In genomic region chr5:146151970-146152369, GRCh38 we compare ENCODE assay signal across 31 cellular contexts. TPM values are rescaled to one million over a fixed set of nuclear protein-coding genes. Genes with fewer than 3 reads are reported as not detected.
A peak's percentile ranks its signal among the peaks of the same experiment; 100 is the strongest.
DNase-seq lines count a peak whose midpoint lies in the region; ATAC-seq, FAIRE-seq and TF ChIP-seq lines count a peak whose summit lies in the region.
"Had no signal": no experiment of that assay in that cellular context is flagged by ENCODE, and none has a peak within 500 bp of the region (broad histone marks: within the 10 kb centered on the region; RNA-seq: fewer than 3 reads in every experiment).

No MANE protein-coding gene starts in this region.

- H3K56ac ChIP-seq in IMR-90 (ENCODE audit: extremely low read depth, insufficient read depth, low read length): no peak overlapping the region

- H3K79me1 ChIP-seq in IMR-90 (ENCODE audit: low read depth in 1 of 2, low read length in 2 of 2): peaks cover 0 to 4% of the 10 kb centered on the region in 2 experiments; a peak in 1 of 4 replicates

- H3K4me3 ChIP-seq in IMR-90 (ENCODE audit: insufficient read depth, low read depth, low read length) (no peak overlapping the region), bronchial epithelial cell (ENCODE audit: low read depth, low read length) (no peak overlapping the region), mucosa of descending colon (no peak overlapping the region)
- H3K4me3 ChIP-seq: BLaER1 treated with 17β-estradiol and CSF1 and Interleukin-3, amounts not matched to agents 10 nM and 100 nM; MG63; ovary had no signal

- H3K27ac Mint-ChIP-seq in activated naive CD8-positive, alpha-beta T cell treated with anti-CD3 and anti-CD28 coated beads for 36 hours: peak overlapping the region; percentile 60
- H3K27ac Mint-ChIP-seq in activated naive CD8-positive, alpha-beta T cell treated with anti-CD3 and anti-CD28 coated beads, Interleukin-2, amount 50 U/mL, for 24 hours: no peak overlapping the region
- peak overlapping the region; percentile 48 for H3K27ac Mint-ChIP-seq in stimulated activated effector memory CD8-positive, alpha-beta T cell treated with anti-CD3 and anti-CD28 coated beads, Interleukin-12 subunit alpha, Interleukin-12 subunit beta, amount 100 ng/mL, for 72 hours
- H3K27ac Mint-ChIP-seq: activated naive CD8-positive, alpha-beta T cell treated with anti-CD3 and anti-CD28 coated beads, Interleukin-2, amount 10 ng/mL, durations not matched to agents 7 days and 5 days; mesothelial cell of epicardium; type B pancreatic cell had no signal

- no peak overlapping the region for H2BK120ac ChIP-seq in IMR-90 (ENCODE audit: low read depth, low read length)

- BruUV-seq in IMR-90 (replicated peaks; lab: Mats Ljungman, UMichigan): no TSS peak

- no peak for FAIRE-seq in bronchial epithelial cell (lab: Jason Lieb, UNC)
- FAIRE-seq: endometrium, small intestine had no signal

- intact Hi-C loops in IMR-90 (cut with micrococcal nuclease) (no loop called here), mucosa of descending colon (cut with DNase I, micrococcal nuclease) (no loop called here)

- H3K4me3 Mint-ChIP-seq in activated naive CD8-positive, alpha-beta T cell treated with anti-CD3 and anti-CD28 coated beads for 36 hours: no peak overlapping the region
- no peak overlapping the region for H3K4me3 Mint-ChIP-seq in activated naive CD8-positive, alpha-beta T cell treated with anti-CD3 and anti-CD28 coated beads, Interleukin-2, amount 50 U/mL, for 24 hours
- no peak overlapping the region for H3K4me3 Mint-ChIP-seq in stimulated activated effector memory CD8-positive, alpha-beta T cell treated with anti-CD3 and anti-CD28 coated beads, Interleukin-12 subunit alpha, Interleukin-12 subunit beta, amount 100 ng/mL, for 72 hours
- H3K4me3 Mint-ChIP-seq: activated naive CD8-positive, alpha-beta T cell treated with anti-CD3 and anti-CD28 coated beads, Interleukin-2, amount 10 ng/mL, durations not matched to agents 7 days and 5 days; H9; mesothelial cell of epicardium; naive thymus-derived CD8-positive, alpha-beta T cell; type B pancreatic cell had no signal

- peaks cover 35% of the 10 kb centered on the region for H3K36me3 Mint-ChIP-seq in activated naive CD8-positive, alpha-beta T cell treated with anti-CD3 and anti-CD28 coated beads for 36 hours
- peaks cover 56% of the 10 kb centered on the region for H3K36me3 Mint-ChIP-seq in activated naive CD8-positive, alpha-beta T cell treated with anti-CD3 and anti-CD28 coated beads, Interleukin-2, amount 50 U/mL, for 24 hours (ENCODE audit: low read depth)
- peaks cover 100% of the 10 kb centered on the region for H3K36me3 Mint-ChIP-seq in stimulated activated effector memory CD8-positive, alpha-beta T cell treated with anti-CD3 and anti-CD28 coated beads, Interleukin-12 subunit alpha, Interleukin-12 subunit beta, amount 100 ng/mL, for 72 hours

- in situ Hi-C loops in IMR-90 (cut with MboI; ENCODE audit: low sequenced_read_pairs): no loop called here

- no peak for ATAC-seq in activated naive CD8-positive, alpha-beta T cell treated with anti-CD3 and anti-CD28 coated beads, Interleukin-2, amount 50 U/mL, for 24 hours
- ATAC-seq in IMR-90 (ENCODE audit: low read depth): no peak
- ATAC-seq in stimulated activated effector memory CD8-positive, alpha-beta T cell treated with anti-CD3 and anti-CD28 coated beads, Interleukin-12 subunit alpha, Interleukin-12 subunit beta, amount 100 ng/mL, for 72 hours: no peak
- ATAC-seq in mucosa of descending colon: no peak
- ATAC-seq: left ventricle myocardium superior; naive thymus-derived CD8-positive, alpha-beta T cell; Right ventricle myocardium inferior had no signal

- H3K4ac ChIP-seq in IMR-90 (ENCODE audit: low read depth, low read length): no peak overlapping the region

- dilution Hi-C loops in IMR-90 (cut with HindIII; ENCODE audit: low sequenced_read_pairs, unreplicated experiment): no loop called here

- no peak overlapping the region for H3K9ac ChIP-seq in IMR-90 (ENCODE audit: low read depth, low read length)
- H3K9ac ChIP-seq: BLaER1 treated with 17β-estradiol and CSF1 and Interleukin-3, amounts not matched to agents 10 nM and 100 nM had no signal

- no peak overlapping the region for H2BK20ac ChIP-seq in IMR-90 (ENCODE audit: low read depth, low read length)

- H2BK5ac ChIP-seq in IMR-90 (ENCODE audit: low read depth, low read length, poor library complexity, severe bottlenecking): peak overlapping the region; percentile 8

- POLR2A ChIA-PET in IMR-90 (lab: Charles Lee; ENCODE audit: unreplicated experiment): no interaction called here

- no peak overlapping the region for H3K14ac ChIP-seq in IMR-90 (replicated peaks; ENCODE audit: low read depth, low read length)

- H3K4me1 ChIP-seq in IMR-90 (ENCODE audit: control insufficient read depth, insufficient read depth, low read length) (no peaks in the 10 kb centered on the region), mucosa of descending colon (ENCODE audit: low read depth) (no peaks in the 10 kb centered on the region)
- H3K4me1 ChIP-seq: BLaER1 treated with 17β-estradiol and CSF1 and Interleukin-3, amounts not matched to agents 10 nM and 100 nM had no signal

- H3K36me3 ChIP-seq in IMR-90 (ENCODE audit: control insufficient read depth, insufficient read depth, low read length) (peaks cover 32% of the 10 kb centered on the region), bronchial epithelial cell (ENCODE audit: control insufficient read depth, insufficient read depth, low read length) (peaks cover 14% of the 10 kb centered on the region), mucosa of descending colon (ENCODE audit: low read depth) (peaks cover 13% of the 10 kb centered on the region)
- H3K36me3 ChIP-seq: ovary had no signal

- no peak overlapping the region for H3K23ac ChIP-seq in IMR-90 (ENCODE audit: low read depth, low read length)

- H4K20me1 ChIP-seq in IMR-90 (ENCODE audit: insufficient read depth, low read length): no peaks in the 10 kb centered on the region

- no peak for TF ChIP-seq POLR2A in IMR-90 (IDR thresholded peaks at IDR 0.05; ENCODE audit: low read depth, low read length)

- H4K8ac ChIP-seq in IMR-90 (ENCODE audit: low read depth in 2 of 2, low read length in 2 of 2): no peak overlapping the region

- no peak overlapping the region for H2AK5ac ChIP-seq in IMR-90 (ENCODE audit: low read depth, low read length)

- no peak overlapping the region for H3K18ac ChIP-seq in IMR-90 (ENCODE audit: low read depth, low read length)

- no peak for TF ChIP-seq CTCF in IMR-90 (conservative IDR thresholded peaks at IDR 0.05; ENCODE audit: low read depth, low read length)
- TF ChIP-seq CTCF in bronchial epithelial cell (IDR thresholded peaks at IDR 0.05; ENCODE audit: insufficient read depth, low read length, severe bottlenecking): no peak
- TF ChIP-seq CTCF in mucosa of descending colon (IDR thresholded peaks at IDR 0.05): no peak

- no peaks in the 10 kb centered on the region for H3K27me3 ChIP-seq in IMR-90 (ENCODE audit: control insufficient read depth, insufficient read depth, low read length)
- H3K27me3 ChIP-seq in bronchial epithelial cell (ENCODE audit: control insufficient read depth, insufficient read depth, low read length): no peaks in the 10 kb centered on the region
- H3K27me3 ChIP-seq: BLaER1 treated with 17β-estradiol and CSF1 and Interleukin-3, amounts not matched to agents 10 nM and 100 nM; MG63; ovary had no signal

- no peak overlapping the region for H4K91ac ChIP-seq in IMR-90 (ENCODE audit: insufficient read depth, low read depth, low read length)

- no peak overlapping the region for H2AFZ ChIP-seq in IMR-90 (replicated peaks; ENCODE audit: low read length, poor library complexity)

- H3K27ac ChIP-seq in IMR-90 (ENCODE audit: insufficient read depth, low read length): no peak overlapping the region
- H3K27ac ChIP-seq: BLaER1 treated with 17β-estradiol and CSF1 and Interleukin-3, amounts not matched to agents 10 nM and 100 nM; ovary had no signal

- H3K4me1 Mint-ChIP-seq in activated naive CD8-positive, alpha-beta T cell treated with anti-CD3 and anti-CD28 coated beads for 36 hours: no peaks in the 10 kb centered on the region
- H3K4me1 Mint-ChIP-seq in activated naive CD8-positive, alpha-beta T cell treated with anti-CD3 and anti-CD28 coated beads, Interleukin-2, amount 50 U/mL, for 24 hours: no peaks in the 10 kb centered on the region
- no peaks in the 10 kb centered on the region for H3K4me1 Mint-ChIP-seq in stimulated activated effector memory CD8-positive, alpha-beta T cell treated with anti-CD3 and anti-CD28 coated beads, Interleukin-12 subunit alpha, Interleukin-12 subunit beta, amount 100 ng/mL, for 72 hours
- H3K4me1 Mint-ChIP-seq: H9, mesothelial cell of epicardium had no signal

- CTCF ChIA-PET in IMR-90 (lab: Yijun Ruan, JAX): no interaction called here

- H3K9me3 ChIP-seq in IMR-90 (ENCODE audit: control insufficient read depth, insufficient read depth, low read length): no peaks in the 10 kb centered on the region
- H3K9me3 ChIP-seq in mucosa of descending colon: no peaks in the 10 kb centered on the region
- H3K9me3 ChIP-seq: BLaER1 treated with 17β-estradiol and CSF1 and Interleukin-3, amounts not matched to agents 10 nM and 100 nM; MG63; ovary had no signal

- peaks cover 2% of the 10 kb centered on the region; the same call in 1 of the 2 replicates for H3K9me1 ChIP-seq in IMR-90 (ENCODE audit: insufficient read depth, low read length)

- peak overlapping the region; percentile 55 for H2AK9ac ChIP-seq in IMR-90 (replicated peaks; ENCODE audit: low read depth, low read length, poor library complexity)

- no peak for DNase-seq in activated naive CD8-positive, alpha-beta T cell treated with anti-CD3 and anti-CD28 coated beads for 36 hours
- DNase-seq in activated naive CD8-positive, alpha-beta T cell treated with anti-CD3 and anti-CD28 coated beads, Interleukin-2, amount 50 U/mL, for 24 hours: no peak
- DNase-seq in IMR-90 (no peak), bronchial epithelial cell (ENCODE audit: low read depth) (peak; percentile 33), mucosa of descending colon (no peak), amygdala (lab: John Stamatoyannopoulos, UW) (no peak), KG1 (lab: John Stamatoyannopoulos, UW) (no peak)
- no peak for DNase-seq in stimulated activated effector memory CD8-positive, alpha-beta T cell treated with anti-CD3 and anti-CD28 coated beads, Interleukin-12 subunit alpha, Interleukin-12 subunit beta, amount 100 ng/mL, for 72 hours (ENCODE audit: low spot score in 2 of 2)
- DNase-seq: activated CD8-positive, alpha-beta memory T cell treated with anti-CD3 and anti-CD28 coated beads, Interleukin-2, amount 50 U/mL, for 4 hours; activated naive CD8-positive, alpha-beta T cell treated with anti-CD3 and anti-CD28 coated beads, Interleukin-2, amount 10 ng/mL, durations not matched to agents 7 days and 5 days; cerebellar nuclear complex; DMS79; glutamatergic neuron; H9; islet precursor cell; left ventricle myocardium superior; naive thymus-derived CD8-positive, alpha-beta T cell; NCI-H146; NCI-H446 treated with DMSO at 0.1 percent for 48 hours; NCI-H82; OCI-M1; ovary; small intestine; T1000 had no signal

- no peak overlapping the region for H3K4me2 ChIP-seq in IMR-90 (ENCODE audit: low read depth, low read length)
- H3K4me2 ChIP-seq: BLaER1 treated with 17β-estradiol and CSF1 and Interleukin-3, amounts not matched to agents 10 nM and 100 nM had no signal

- no peak overlapping the region for H4K5ac ChIP-seq in IMR-90 (ENCODE audit: low read depth, low read length)

- no peaks in the 10 kb centered on the region for H3K9me3 Mint-ChIP-seq in activated naive CD8-positive, alpha-beta T cell treated with anti-CD3 and anti-CD28 coated beads for 36 hours
- H3K9me3 Mint-ChIP-seq in activated naive CD8-positive, alpha-beta T cell treated with anti-CD3 and anti-CD28 coated beads, Interleukin-2, amount 50 U/mL, for 24 hours: no peaks in the 10 kb centered on the region
- H3K9me3 Mint-ChIP-seq in stimulated activated effector memory CD8-positive, alpha-beta T cell treated with anti-CD3 and anti-CD28 coated beads, Interleukin-12 subunit alpha, Interleukin-12 subunit beta, amount 100 ng/mL, for 72 hours: no peaks in the 10 kb centered on the region
- H3K9me3 Mint-ChIP-seq: activated naive CD8-positive, alpha-beta T cell treated with anti-CD3 and anti-CD28 coated beads, Interleukin-2, amount 10 ng/mL, durations not matched to agents 7 days and 5 days; H9; naive thymus-derived CD8-positive, alpha-beta T cell; type B pancreatic cell had no signal

- no peak for TF ChIP-seq RAD21 in IMR-90 (IDR thresholded peaks at IDR 0.05; ENCODE audit: low read length)

- no peak overlapping the region for H2BK15ac ChIP-seq in IMR-90 (ENCODE audit: low read depth, low read length)

- no peaks in the 10 kb centered on the region for H3K27me3 Mint-ChIP-seq in activated naive CD8-positive, alpha-beta T cell treated with anti-CD3 and anti-CD28 coated beads for 36 hours
- H3K27me3 Mint-ChIP-seq in activated naive CD8-positive, alpha-beta T cell treated with anti-CD3 and anti-CD28 coated beads, Interleukin-2, amount 50 U/mL, for 24 hours: no peaks in the 10 kb centered on the region
- H3K27me3 Mint-ChIP-seq: activated naive CD8-positive, alpha-beta T cell treated with anti-CD3 and anti-CD28 coated beads, Interleukin-2, amount 10 ng/mL, durations not matched to agents 7 days and 5 days; naive thymus-derived CD8-positive, alpha-beta T cell; type B pancreatic cell had no signal

- 95% methylated on average over 2 of the region's 3 CpGs; no CpG with 5 or more reads in 1 of the 2 experiments for WGBS in IMR-90 (ENCODE audit: extremely low coverage in 2 of 2, insufficient read length in 1 of 2), 2 experiments

RNA-seq across cellular contexts. Expression of gene LARS1, which starts 30.5 kb away (rescaled TPM):
- 100 to 1,000 TPM; 171 to 175 TPM for total RNA-seq in activated naive CD8-positive, alpha-beta T cell treated with anti-CD3 and anti-CD28 coated beads for 36 hours
- total RNA-seq in IMR-90 (2012; rRNA removed): 70.4 and 91.4 TPM in 2 replicates
- polyA plus RNA-seq in IMR-90 (2012; rRNA removed): 20.1 and 25.7 TPM in 2 replicates
- 3.2 and 5.8 TPM in 2 replicates for polyA plus RNA-seq in IMR-90 (2012; cell fraction: cytosol; rRNA removed)
- 3.1 and 42.3 TPM in 2 replicates for polyA plus RNA-seq in IMR-90 (2012; cell fraction: nucleus; rRNA removed; ENCODE audit: low replicate concordance)
- total RNA-seq in bronchial epithelial cell: 204 and 309 TPM in 2 replicates
- total RNA-seq in mucosa of descending colon: 100 to 1,000 TPM in 1 of 3 donors, 10 to 100 TPM in 2; 73.4 to 105 (median 74.3) TPM

RNA-seq across cellular contexts. Expression of gene PLAC8L1, which starts 46.6 kb away (rescaled TPM):
- under 1 TPM in 1 of 2 experiments, not detected in 1; 0.36 TPM for total RNA-seq in activated naive CD8-positive, alpha-beta T cell treated with anti-CD3 and anti-CD28 coated beads for 36 hours
- total RNA-seq in IMR-90 (2012; rRNA removed) (not detected in 2 replicates), bronchial epithelial cell (0.38 and 0.53 TPM in 2 replicates), mucosa of descending colon (under 1 TPM in 1 of 3 donors, not detected in 2; 0.70 TPM)
- 0.27 TPM in 1 of 2 replicates, not detected in the other for polyA plus RNA-seq in IMR-90 (2012; rRNA removed)
- polyA plus RNA-seq in IMR-90 (2012; cell fraction: cytosol; rRNA removed): not detected in 2 replicates
- 0.48 and 1.4 TPM in 2 replicates for polyA plus RNA-seq in IMR-90 (2012; cell fraction: nucleus; rRNA removed; ENCODE audit: low replicate concordance)
- total RNA-seq: dermis microvascular lymphatic vessel endothelial cell, Right ventricle myocardium inferior had no signal
- polyA plus RNA-seq: naive thymus-derived CD8-positive, alpha-beta T cell; ovary had no signal

RNA-seq across cellular contexts. Expression of gene RBM27, which starts 51.4 kb away (rescaled TPM):
- 10 to 100 TPM; 29.0 to 29.8 TPM for total RNA-seq in activated naive CD8-positive, alpha-beta T cell treated with anti-CD3 and anti-CD28 coated beads for 36 hours
- total RNA-seq in IMR-90 (2012; rRNA removed) (19.2 and 25.3 TPM in 2 replicates), bronchial epithelial cell (19.7 and 25.0 TPM in 2 replicates), mucosa of descending colon (10 to 100 TPM; 14.2 to 18.9 (median 16.1) TPM)
- 7.6 and 7.7 TPM in 2 replicates for polyA plus RNA-seq in IMR-90 (2012; rRNA removed)
- polyA plus RNA-seq in IMR-90 (2012; cell fraction: cytosol; rRNA removed): 0.58 and 1.6 TPM in 2 replicates
- polyA plus RNA-seq in IMR-90 (2012; cell fraction: nucleus; rRNA removed; ENCODE audit: low replicate concordance): 1.2 and 9.5 TPM in 2 replicates
